1 cellular context compared by ENCODE assay signal in the genomic region with DNA sequence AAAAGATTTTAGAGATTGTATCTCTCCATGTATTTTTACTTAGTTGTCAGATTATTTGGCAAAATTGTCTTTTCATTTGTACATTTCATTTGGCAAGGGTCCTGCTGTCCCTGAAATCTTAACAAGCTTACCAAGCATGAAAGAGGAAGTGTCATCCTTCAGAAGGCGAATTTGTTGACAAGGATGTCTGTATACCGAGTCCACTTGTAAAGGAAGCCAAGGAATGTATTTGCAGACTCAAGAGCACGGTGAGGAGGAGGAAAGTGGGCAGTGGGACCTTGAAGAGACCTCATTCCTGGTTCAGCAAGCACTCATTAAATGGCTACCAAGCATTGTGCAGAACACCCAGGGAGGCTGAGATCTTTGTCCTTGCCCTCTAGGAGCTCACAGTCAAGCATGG.
TF ChIP-seq lines count a peak whose summit lies in the region.

No MANE protein-coding gene starts in this region.

TF ChIP-seq in HepG2, 621 proteins besides CTCF, POLR2A, EP300 and RAD21:
- TF ChIP-seq ZC3H13 (CRISPR knock-in tag; IDR thresholded peaks at IDR 0.05) (no peak), ZNF766 (CRISPR knock-in tag; IDR thresholded peaks at IDR 0.05; ENCODE audit: borderline replicate concordance) (no peak), ZNF407 (CRISPR knock-in tag; IDR thresholded peaks at IDR 0.05; ENCODE audit: not compliant biosample characterization) (no peak), IKZF4 (CRISPR knock-in tag; IDR thresholded peaks at IDR 0.05; ENCODE audit: borderline replicate concordance, low read depth, not compliant biosample characterization) (no peak)
